18 cellular contexts compared by ENCODE assay signal in the genomic region with DNA sequence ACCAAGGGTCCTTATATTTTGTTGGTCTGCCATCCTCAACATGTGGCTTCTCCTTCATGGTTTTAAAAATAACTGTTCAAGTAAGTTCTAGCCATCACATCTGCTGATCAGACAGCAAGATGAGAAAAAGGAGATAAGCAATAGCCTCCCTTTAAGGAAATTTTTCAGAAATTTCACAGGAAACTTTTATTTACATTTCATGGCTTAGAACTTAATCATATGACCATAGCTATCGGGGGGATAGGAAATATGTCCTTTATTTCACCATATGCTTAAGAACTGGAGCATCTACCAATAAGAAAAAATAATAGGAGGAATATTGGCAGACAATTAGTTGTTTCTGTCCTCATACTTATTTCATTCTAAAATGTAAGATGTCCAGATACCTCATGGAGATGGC. TPM values are rescaled to one million over a fixed set of nuclear protein-coding genes. Genes with fewer than 3 reads are reported as not detected.
DNase-seq lines count a peak whose midpoint lies in the region; ATAC-seq, FAIRE-seq and TF ChIP-seq lines count a peak whose summit lies in the region.
"Had no signal": no experiment of that assay in that cellular context is flagged by ENCODE, and none has a peak within 500 bp of the region (broad histone marks: within the 10 kb centered on the region; RNA-seq: fewer than 3 reads in every experiment).

No MANE protein-coding gene starts in this region.

- no peaks in the 10 kb centered on the region for H3K9me3 ChIP-seq in astrocyte (ENCODE audit: insufficient read depth, low read depth, low read length)
- H3K9me3 ChIP-seq in mesenchymal stem cell (ENCODE audit: control insufficient read depth, low read length) = no peaks in the 10 kb centered on the region
- H3K9me3 ChIP-seq: Caco-2, Peyer's patch had no signal

- H2BK5ac ChIP-seq in mesenchymal stem cell (ENCODE audit: low read depth, low read length, poor library complexity, severe bottlenecking) = no peak overlapping the region

- H3K27me3 Mint-ChIP-seq in activated T-cell treated with anti-CD3 and anti-CD28 coated beads, Interleukin-2, amount 50 U/mL, for 24 hours = no peaks in the 10 kb centered on the region
- H3K27me3 Mint-ChIP-seq in astrocyte (ENCODE audit: low read depth, unreplicated experiment) = no peaks in the 10 kb centered on the region
- H3K27me3 Mint-ChIP-seq: B cell had no signal

- H2BK12ac ChIP-seq in mesenchymal stem cell (ENCODE audit: low read length in 2 of 2) = no peak overlapping the region

- H3K4ac ChIP-seq in mesenchymal stem cell (ENCODE audit: low read depth in 1 of 2, low read length in 2 of 2) = no peak overlapping the region

- H3K4me3 Mint-ChIP-seq in activated T-cell treated with anti-CD3 and anti-CD28 coated beads, Interleukin-2, amount 50 U/mL, for 24 hours = no peak overlapping the region
- no peak overlapping the region for H3K4me3 Mint-ChIP-seq in astrocyte (ENCODE audit: unreplicated experiment)
- H3K4me3 Mint-ChIP-seq: B cell had no signal

- H3K4me2 ChIP-seq in astrocyte (ENCODE audit: low read length) = peak overlapping the region; percentile 3
- H3K4me2 ChIP-seq in mesenchymal stem cell (ENCODE audit: low read length, poor library complexity, severe bottlenecking) = no peak overlapping the region

- no peak overlapping the region for H3K14ac ChIP-seq in mesenchymal stem cell (ENCODE audit: low read length in 2 of 2)

- no peak for DNase-seq in activated T-cell treated with anti-CD3 and anti-CD28 coated beads, Interleukin-2, amount 50 U/mL, for 24 hours
- DNase-seq in activated T-cell treated with anti-CD3 and anti-CD28 coated beads, Interleukin-2, amount 50 U/mL, for 48 hours = no peak
- DNase-seq in astrocyte (ENCODE audit: low read depth) = no peak
- DNase-seq in mesenchymal stem cell = peak; percentile 18
- DNase-seq in HTR-8/SVneo (ENCODE audit: insufficient read length, low spot score) = no peak
- DNase-seq in D721Med (ENCODE audit: insufficient read length, low spot score) = no peak
- DNase-seq: Caco-2, DMS153, GF-D8, GOT3, KBM-7, NCI-H1436, NCI-H2029, NCI-H69, Peyer's patch had no signal

- no peak overlapping the region for H4K91ac ChIP-seq in mesenchymal stem cell (ENCODE audit: low read length)

- no CpG with 5 or more reads among the region's 1 CpG for WGBS in mesenchymal stem cell

- ATAC-seq in GM19452 (IDR thresholded peaks at IDR 0.05; ENCODE audit: unreplicated experiment) = peak; percentile 6

- H3K9me3 Mint-ChIP-seq in activated T-cell treated with anti-CD3 and anti-CD28 coated beads, Interleukin-2, amount 50 U/mL, for 24 hours = no peaks in the 10 kb centered on the region
- no peaks in the 10 kb centered on the region for H3K9me3 Mint-ChIP-seq in astrocyte (ENCODE audit: unreplicated experiment)

- no peak overlapping the region for H2BK15ac ChIP-seq in mesenchymal stem cell (ENCODE audit: low read depth, poor library complexity, severe bottlenecking)

- H3K36me3 ChIP-seq in astrocyte (ENCODE audit: insufficient read depth, low read length) = peaks cover 5% of the 10 kb centered on the region
- peaks cover 0 to 23% of the 10 kb centered on the region in 2 experiments for H3K36me3 ChIP-seq in mesenchymal stem cell (ENCODE audit: control insufficient read depth in 1 of 2, insufficient read depth in 2 of 2, low read depth in 1 of 2, low read length in 2 of 2)
- H3K36me3 ChIP-seq: Peyer's patch had no signal

- H3K27me3 ChIP-seq in astrocyte (ENCODE audit: insufficient read depth, low read length) = no peaks in the 10 kb centered on the region
- H3K27me3 ChIP-seq in mesenchymal stem cell (ENCODE audit: control insufficient read depth in 1 of 2, insufficient read depth in 1 of 2, low read length in 2 of 2) = no peaks in the 10 kb centered on the region
- H3K27me3 ChIP-seq: Peyer's patch had no signal

- TF ChIP-seq CTCF in astrocyte (IDR thresholded peaks at IDR 0.05; ENCODE audit: insufficient read depth, low read depth, low read length) (no peak), D721Med (IDR thresholded peaks at IDR 0.05; ENCODE audit: insufficient read depth, missing control alignments) (no peak)

- peaks cover 53% of the 10 kb centered on the region for H3K36me3 Mint-ChIP-seq in activated T-cell treated with anti-CD3 and anti-CD28 coated beads, Interleukin-2, amount 50 U/mL, for 24 hours (ENCODE audit: low read depth)
- H3K36me3 Mint-ChIP-seq in astrocyte (ENCODE audit: low read depth, unreplicated experiment) = peaks cover 4% of the 10 kb centered on the region

- H3K4me3 ChIP-seq in astrocyte (ENCODE audit: insufficient read depth, low read depth, low read length) (no peak overlapping the region), mesenchymal stem cell (ENCODE audit: insufficient read depth in 1 of 2, low read depth in 1 of 2, low read length in 2 of 2) (no peak overlapping the region)
- H3K4me3 ChIP-seq: Peyer's patch had no signal

- peak overlapping the region; percentile 66 for H3K27ac Mint-ChIP-seq in activated T-cell treated with anti-CD3 and anti-CD28 coated beads, Interleukin-2, amount 50 U/mL, for 24 hours
- no peak overlapping the region for H3K27ac Mint-ChIP-seq in astrocyte (ENCODE audit: unreplicated experiment)
- H3K27ac Mint-ChIP-seq: B cell had no signal

- no peak overlapping the region for H2BK120ac ChIP-seq in mesenchymal stem cell (ENCODE audit: low read depth, low read length)

- no peak overlapping the region for H3K18ac ChIP-seq in mesenchymal stem cell (ENCODE audit: low read depth in 1 of 2, low read length in 2 of 2)

- no peak overlapping the region for H3K23ac ChIP-seq in mesenchymal stem cell (ENCODE audit: low read length in 2 of 2)

- H3K27ac ChIP-seq in astrocyte (ENCODE audit: low read depth, low read length) = no peak overlapping the region
- no peak overlapping the region for H3K27ac ChIP-seq in mesenchymal stem cell (ENCODE audit: low read length, poor library complexity, severe bottlenecking)
- H3K27ac ChIP-seq: Peyer's patch had no signal

- H3K79me2 ChIP-seq in astrocyte (ENCODE audit: insufficient read depth, low read length) = peaks cover 98% of the 10 kb centered on the region

- H3K9ac ChIP-seq in astrocyte (ENCODE audit: low read length) = no peak overlapping the region
- H3K9ac ChIP-seq in mesenchymal stem cell (ENCODE audit: low read length) = no peak overlapping the region

- no peak overlapping the region for H4K8ac ChIP-seq in mesenchymal stem cell (ENCODE audit: low read length)

- H3K4me1 ChIP-seq in astrocyte (ENCODE audit: insufficient read depth, low read length) (peaks cover 25% of the 10 kb centered on the region), mesenchymal stem cell (ENCODE audit: control insufficient read depth, insufficient read depth, low read depth, low read length) (peaks cover 4% of the 10 kb centered on the region)

- H3K79me1 ChIP-seq in mesenchymal stem cell (replicated peaks; ENCODE audit: low read length, poor library complexity, severe bottlenecking) = no peaks in the 10 kb centered on the region

- H3K4me1 Mint-ChIP-seq in activated T-cell treated with anti-CD3 and anti-CD28 coated beads, Interleukin-2, amount 50 U/mL, for 24 hours (ENCODE audit: low read depth) = peaks cover 62% of the 10 kb centered on the region
- peaks cover 45% of the 10 kb centered on the region for H3K4me1 Mint-ChIP-seq in astrocyte (ENCODE audit: low read depth, unreplicated experiment)

- FAIRE-seq in astrocyte (lab: Jason Lieb, UNC) (no peak), HTR-8/SVneo (lab: Jason Lieb, UNC) (no peak), D721Med (lab: Jason Lieb, UNC) (no peak)
- FAIRE-seq: GM19239 had no signal

- H4K20me1 ChIP-seq in astrocyte (ENCODE audit: insufficient read depth, low read length) = peaks cover 68% of the 10 kb centered on the region

- no peak overlapping the region for H2AFZ ChIP-seq in astrocyte (ENCODE audit: low read depth, low read length)
- no peak overlapping the region for H2AFZ ChIP-seq in mesenchymal stem cell (ENCODE audit: low read depth, low read length)

- H2AK5ac ChIP-seq in mesenchymal stem cell (ENCODE audit: low read length, severe bottlenecking) = no peak overlapping the region

RNA-seq across cellular contexts. Expression of a gene that starts 16.2 kb away (rescaled TPM):
- total RNA-seq in astrocyte = 54.7 and 55.8 TPM in 2 replicates
- polyA plus RNA-seq in mesenchymal stem cell (2013, experiment 1 of 2) = 47.5 TPM
- polyA plus RNA-seq in mesenchymal stem cell (2013, experiment 2 of 2) = 49.2 TPM

RNA-seq across cellular contexts. Expression of a gene that starts 29.7 kb away (rescaled TPM):
- 273 and 289 TPM in 2 replicates for total RNA-seq in astrocyte
- polyA plus RNA-seq in mesenchymal stem cell (2013, experiment 1 of 2) = 316 TPM
- polyA plus RNA-seq in mesenchymal stem cell (2013, experiment 2 of 2) = 331 TPM
